8 cellular contexts compared by ENCODE assay signal in genomic region chr15:77019476-77020331, GRCh38. TPM values are rescaled to one million over a fixed set of nuclear protein-coding genes. Genes with fewer than 3 reads are reported as not detected.
A peak's percentile ranks its signal among the peaks of the same experiment; 100 is the strongest.
DNase-seq lines count a peak whose midpoint lies in the region; ATAC-seq and TF ChIP-seq lines count a peak whose summit lies in the region.

No MANE protein-coding gene starts in this region.

- H3K9me2 ChIP-seq in OCI-LY7 (ENCODE audit: insufficient read depth, low read length), result no peaks in the 10 kb centered on the region

- TF ChIP-seq CTCF in OCI-LY7 (conservative IDR thresholded peaks at IDR 0.05; ENCODE audit: low read length) (no peak), astrocyte of the spinal cord (IDR thresholded peaks at IDR 0.05; ENCODE audit: low read depth, low read length) (no peak), endothelial cell (IDR thresholded peaks at IDR 0.05; ENCODE audit: unreplicated experiment) (no peak)

- H3K4me3 ChIP-seq in OCI-LY7 (ENCODE audit: low read depth, low read length, poor library complexity, severe bottlenecking), result no peak overlapping the region
- H3K4me3 ChIP-seq in astrocyte of the spinal cord (ENCODE audit: low read depth, low read length), result no peak overlapping the region
- no peak overlapping the region for H3K4me3 ChIP-seq in MG63

- H3K27ac Mint-ChIP-seq in activated CD4-positive, alpha-beta T cell treated with anti-CD3 and anti-CD28 coated beads for 36 hours, result peak overlapping the region; percentile 93
- H3K27ac Mint-ChIP-seq in endothelial cell (ENCODE audit: unreplicated experiment), result no peak overlapping the region

- DNase-seq in activated CD4-positive, alpha-beta T cell treated with anti-CD3 and anti-CD28 coated beads for 36 hours, result peak; percentile 73
- DNase-seq in activated CD4-positive, alpha-beta T cell treated with anti-CD3 and anti-CD28 coated beads for 1 hour, result no peak
- no peak for DNase-seq in OCI-LY7 (ENCODE audit: low spot score)
- peak; percentile 18 for DNase-seq in astrocyte of the spinal cord (ENCODE audit: low read depth, low spot score)
- peak; percentile 42 for DNase-seq in stimulated activated CD4-positive, alpha-beta T cell treated with anti-CD3 and anti-CD28 coated beads, Interleukin-1b, Interleukin-23, amount 100 ng/mL, for 48 hours
- DNase-seq in endothelial cell (ENCODE audit: low spot score), result no peak
- DNase-seq in MG63, result no peak
- DNase-seq in SIG-M5 treated with dmso at 0.1 percent for 504 hours (lab: John Stamatoyannopoulos, UW; ENCODE audit: unreplicated experiment), result no peak

- no peaks in the 10 kb centered on the region for H3K36me3 ChIP-seq in OCI-LY7 (ENCODE audit: insufficient read depth, low read length)
- no peaks in the 10 kb centered on the region for H3K36me3 ChIP-seq in MG63

- no peaks in the 10 kb centered on the region for H4K20me1 ChIP-seq in OCI-LY7 (ENCODE audit: insufficient read depth, low read length)

- POLR2A ChIA-PET in activated CD4-positive, alpha-beta T cell treated with anti-CD3 and anti-CD28 coated beads for 36 hours (lab: Charles Lee), result interaction anchor here (0.6 to 0.8 kb wide), 2 partner anchors 24 to 31 kb away, joined by 3 to 4 read pairs; no protein-coding TSS in a partner anchor
- POLR2A ChIA-PET in OCI-LY7 (lab: Charles Lee), result no interaction called here

- H3K27ac ChIP-seq in OCI-LY7 (ENCODE audit: low read depth, low read length, poor library complexity, severe bottlenecking), result no peak overlapping the region

- no peaks in the 10 kb centered on the region for H3K27me3 ChIP-seq in MG63

- H3K79me2 ChIP-seq in OCI-LY7 (ENCODE audit: insufficient read depth, low read depth, low read length), result no peaks in the 10 kb centered on the region

- intact Hi-C loops in activated CD4-positive, alpha-beta T cell treated with anti-CD3 and anti-CD28 coated beads for 36 hours (cut with DNase I, micrococcal nuclease), result loop anchor here (2.0 to 5.0 kb wide), 5 partner anchors 17 to 523 kb away; no protein-coding TSS in a partner anchor
- intact Hi-C loops in OCI-LY7 (cut with micrococcal nuclease; ENCODE audit: unreplicated experiment), result loop anchor here (5.0 kb wide), 1 partner anchor 47 kb away; no protein-coding TSS in a partner anchor

- peak overlapping the region; percentile 13; the same call in 1 of the 2 replicates for H3K4me2 ChIP-seq in OCI-LY7 (ENCODE audit: low read length)

- no TSS peak for BruUV-seq in OCI-LY7 (replicated peaks; lab: Mats Ljungman, UMichigan)

- peaks cover 92% of the 10 kb centered on the region for H3K4me1 Mint-ChIP-seq in activated CD4-positive, alpha-beta T cell treated with anti-CD3 and anti-CD28 coated beads for 36 hours
- peaks cover 11% of the 10 kb centered on the region for H3K4me1 Mint-ChIP-seq in endothelial cell (ENCODE audit: unreplicated experiment)

- ATAC-seq in activated CD4-positive, alpha-beta T cell treated with anti-CD3 and anti-CD28 coated beads for 36 hours, result peak; percentile 52

- H3K9me3 ChIP-seq in OCI-LY7 (ENCODE audit: low read length) (no peaks in the 10 kb centered on the region), MG63 (no peaks in the 10 kb centered on the region)

- no peaks in the 10 kb centered on the region for H3K9me3 Mint-ChIP-seq in activated CD4-positive, alpha-beta T cell treated with anti-CD3 and anti-CD28 coated beads for 36 hours (ENCODE audit: low read depth)
- H3K9me3 Mint-ChIP-seq in endothelial cell (ENCODE audit: unreplicated experiment), result no peaks in the 10 kb centered on the region

- no peaks in the 10 kb centered on the region for H3K27me3 Mint-ChIP-seq in activated CD4-positive, alpha-beta T cell treated with anti-CD3 and anti-CD28 coated beads for 36 hours
- H3K27me3 Mint-ChIP-seq in endothelial cell (ENCODE audit: unreplicated experiment), result peaks cover 4% of the 10 kb centered on the region

- peaks cover 18% of the 10 kb centered on the region for H3K4me1 ChIP-seq in OCI-LY7 (ENCODE audit: insufficient read depth, low read length, poor library complexity, severe bottlenecking)

- peak overlapping the region; percentile 36; the same call in 1 of the 2 replicates for H2AFZ ChIP-seq in OCI-LY7 (ENCODE audit: low read length)

- in situ Hi-C loops in astrocyte of the spinal cord (cut with HindIII; ENCODE audit: low sequenced_read_pairs), result no loop called here

- H3K36me3 Mint-ChIP-seq in activated CD4-positive, alpha-beta T cell treated with anti-CD3 and anti-CD28 coated beads for 36 hours (ENCODE audit: low read depth), result peaks cover 43% of the 10 kb centered on the region
- no peaks in the 10 kb centered on the region for H3K36me3 Mint-ChIP-seq in endothelial cell (ENCODE audit: low read depth, unreplicated experiment)

- peak overlapping the region; percentile 18 for H3K4me3 Mint-ChIP-seq in activated CD4-positive, alpha-beta T cell treated with anti-CD3 and anti-CD28 coated beads for 36 hours
- no peak overlapping the region for H3K4me3 Mint-ChIP-seq in endothelial cell (ENCODE audit: unreplicated experiment)

- CTCF ChIA-PET in activated CD4-positive, alpha-beta T cell treated with anti-CD3 and anti-CD28 coated beads for 36 hours (lab: Charles Lee), result interaction anchor here (0.6 to 1.3 kb wide), 4 partner anchors 16 to 115 kb away, joined by 3 to 6 read pairs (median 4); partner anchors contain the start of gene SCAPER
- CTCF ChIA-PET in OCI-LY7 (lab: Charles Lee; ENCODE audit: unreplicated experiment), result interaction anchor here (1.0 kb wide), 1 partner anchor 10 kb away, joined by 4 read pairs; no protein-coding TSS in a partner anchor

RNA-seq across cellular contexts. Expression of gene PSTPIP1, which starts 24.8 kb away (rescaled TPM):
- total RNA-seq in activated CD4-positive, alpha-beta T cell treated with anti-CD3 and anti-CD28 coated beads for 36 hours, result 100 to 1,000 TPM; 100 to 125 TPM
- total RNA-seq in OCI-LY7 (2014; rRNA removed; shearing (Covaris generic)), result 1.5 and 1.8 TPM in 2 replicates
- total RNA-seq in OCI-LY7 (2022), result 23.6 and 27.4 TPM in 2 replicates
- total RNA-seq in endothelial cell (ENCODE audit: unreplicated experiment), result not detected
- not detected in 2 replicates for total RNA-seq in MG63 (2014; rRNA removed; shearing (Covaris generic); ENCODE audit: low replicate concordance)

RNA-seq across cellular contexts. Expression of gene TSPAN3, which starts 51.2 kb away (rescaled TPM):
- 10 to 100 TPM; 26.2 to 28.4 TPM for total RNA-seq in activated CD4-positive, alpha-beta T cell treated with anti-CD3 and anti-CD28 coated beads for 36 hours
- total RNA-seq in OCI-LY7 (2014; rRNA removed; shearing (Covaris generic)), result 32.3 and 35.2 TPM in 2 replicates
- 42.5 and 47.2 TPM in 2 replicates for total RNA-seq in OCI-LY7 (2022)
- 140 TPM for total RNA-seq in endothelial cell (ENCODE audit: unreplicated experiment)
- total RNA-seq in MG63 (2014; rRNA removed; shearing (Covaris generic); ENCODE audit: low replicate concordance), result 239 and 258 TPM in 2 replicates

Comparison
In these comparisons a context has a peak if more than half of its experiments do, and no peak if none do; other contexts are left out.
1. DNase-seq: peak in activated CD4-positive, alpha-beta T cell treated with anti-CD3 and anti-CD28 coated beads for 36 hours (single experiment), astrocyte of the spinal cord (single experiment) and stimulated activated CD4-positive, alpha-beta T cell treated with anti-CD3 and anti-CD28 coated beads, Interleukin-1b, Interleukin-23, amount 100 ng/mL, for 48 hours (single experiment); none in activated CD4-positive, alpha-beta T cell treated with anti-CD3 and anti-CD28 coated beads for 1 hour (single experiment), OCI-LY7 (single experiment), endothelial cell (single experiment), MG63 (single experiment) and SIG-M5 treated with dmso at 0.1 percent for 504 hours (single experiment).